In genomic region chr19:54154603-54155345, GRCh38 we compare ENCODE assay signal across 11 cellular contexts. TPM values are rescaled to one million over a fixed set of nuclear protein-coding genes. Genes with fewer than 3 reads are reported as not detected.
A peak's percentile ranks its signal among the peaks of the same experiment; 100 is the strongest.
DNase-seq lines count a peak whose midpoint lies in the region; ATAC-seq and TF ChIP-seq lines count a peak whose summit lies in the region.
"Had no signal": no experiment of that assay in that cellular context is flagged by ENCODE, and none has a peak within 500 bp of the region (broad histone marks: within the 10 kb centered on the region; RNA-seq: fewer than 3 reads in every experiment).

No MANE protein-coding gene starts in this region.

- no peak overlapping the region for H2BK20ac ChIP-seq in H9 (ENCODE audit: low read depth, low read length, poor library complexity, severe bottlenecking)

- H2BK15ac ChIP-seq in H9 (ENCODE audit: low read depth, low read length): no peak overlapping the region

- H3K36me3 Mint-ChIP-seq in activated CD8-positive, alpha-beta T cell treated with anti-CD3 and anti-CD28 coated beads, Interleukin-2, amount 10 ng/mL, durations not matched to agents 7 days and 5 days (ENCODE audit: low read depth): peaks cover 72% of the 10 kb centered on the region
- H3K36me3 Mint-ChIP-seq in H9 (ENCODE audit: insufficient read depth in 1 of 3, low read depth in 3 of 3): peaks cover 41 to 75% (median 74%) of the 10 kb centered on the region in 3 experiments

- no peak overlapping the region for H4K91ac ChIP-seq in H9 (ENCODE audit: insufficient read length, low read depth, low read length)

- H3K79me2 ChIP-seq in fibroblast of lung (ENCODE audit: control insufficient read depth, insufficient read depth, low read length) (peaks cover 8% of the 10 kb centered on the region), H9 (ENCODE audit: insufficient read depth, low read length) (no peaks in the 10 kb centered on the region; the same call in 1 of the 2 replicates)

- no peak overlapping the region for H3K14ac ChIP-seq in H9 (ENCODE audit: insufficient read depth, low read length)

- no peak overlapping the region for H3K56ac ChIP-seq in H9 (ENCODE audit: insufficient read length, low read depth, low read length)

- no peak overlapping the region for H3K4ac ChIP-seq in H9 (ENCODE audit: low read depth, low read length)

- no peak overlapping the region for H3K18ac ChIP-seq in H9 (ENCODE audit: insufficient read length, low read depth, low read length)

- CTCF ChIA-PET in activated CD8-positive, alpha-beta T cell treated with anti-CD3 and anti-CD28 coated beads, Interleukin-2, amount 10 ng/mL, durations not matched to agents 7 days and 5 days (lab: Charles Lee): interaction anchor here (0.6 kb wide), 1 partner anchor 18 kb away, joined by 3 read pairs; the partner anchor contains the start of gene CNOT3

- no peaks in the 10 kb centered on the region for H3K27me3 ChIP-seq in fibroblast of lung (ENCODE audit: control insufficient read depth, insufficient read depth, low read length)
- no peaks in the 10 kb centered on the region for H3K27me3 ChIP-seq in H9 (ENCODE audit: insufficient read depth, low read length)
- H3K27me3 ChIP-seq: Peyer's patch had no signal

- H3K79me1 ChIP-seq in H9 (ENCODE audit: insufficient read depth, low read depth, low read length, poor library complexity, severe bottlenecking): no peaks in the 10 kb centered on the region

- H3T11ph ChIP-seq in H9 (ENCODE audit: low read length): no peak overlapping the region

- H3K4me1 Mint-ChIP-seq in activated CD8-positive, alpha-beta T cell treated with anti-CD3 and anti-CD28 coated beads, Interleukin-2, amount 10 ng/mL, durations not matched to agents 7 days and 5 days (ENCODE audit: low read depth): peaks cover 43% of the 10 kb centered on the region
- peaks cover 4 to 5% of the 10 kb centered on the region in 2 experiments; a peak in 3 of 4 replicates for H3K4me1 Mint-ChIP-seq in H9

- POLR2A ChIA-PET in activated CD8-positive, alpha-beta T cell treated with anti-CD3 and anti-CD28 coated beads, Interleukin-2, amount 10 ng/mL, durations not matched to agents 7 days and 5 days (lab: Charles Lee): no interaction called here

- peak overlapping the region; percentile 18 for H3K4me3 Mint-ChIP-seq in activated CD8-positive, alpha-beta T cell treated with anti-CD3 and anti-CD28 coated beads, Interleukin-2, amount 10 ng/mL, durations not matched to agents 7 days and 5 days
- peak overlapping the region in 1 of 2 experiments; percentile 7; a peak in 1 of 5 replicates for H3K4me3 Mint-ChIP-seq in H9

- no peak overlapping the region for H2BK120ac ChIP-seq in H9 (ENCODE audit: low read depth, low read length, poor library complexity, severe bottlenecking)

- no peaks in the 10 kb centered on the region for H3K27me3 Mint-ChIP-seq in activated CD8-positive, alpha-beta T cell treated with anti-CD3 and anti-CD28 coated beads, Interleukin-2, amount 10 ng/mL, durations not matched to agents 7 days and 5 days (ENCODE audit: low read depth)
- peaks cover 2% of the 10 kb centered on the region; the same call in 1 of the 2 replicates for H3K27me3 Mint-ChIP-seq in H9 (ENCODE audit: low read depth)

- peaks cover 22% of the 10 kb centered on the region for H3K4me1 ChIP-seq in fibroblast of lung (ENCODE audit: control insufficient read depth, extremely low read depth, insufficient read depth, low read length)
- no peaks in the 10 kb centered on the region for H3K4me1 ChIP-seq in H9 (ENCODE audit: insufficient read depth, low read length)

- H2AK5ac ChIP-seq in H9 (ENCODE audit: insufficient read length, low read length): no peak overlapping the region

- no peak for ATAC-seq in activated CD8-positive, alpha-beta T cell treated with anti-CD3 and anti-CD28 coated beads, Interleukin-2, amount 10 ng/mL, durations not matched to agents 7 days and 5 days
- ATAC-seq in GM21737 (IDR thresholded peaks at IDR 0.05; ENCODE audit: unreplicated experiment) (no peak), GM19351 (IDR thresholded peaks at IDR 0.05; ENCODE audit: unreplicated experiment) (no peak)

- H3K4me2 ChIP-seq in fibroblast of lung (ENCODE audit: extremely low read depth, insufficient read depth, low read length): no peak overlapping the region
- H3K4me2 ChIP-seq in H9 (ENCODE audit: insufficient read depth, insufficient read length, low read length): no peak overlapping the region

- WGBS in H9 (ENCODE audit: extremely low coverage, insufficient read length, low lambda C conversion rate): no CpG with 5 or more reads among the region's 18 CpGs

- H3K27ac Mint-ChIP-seq in activated CD8-positive, alpha-beta T cell treated with anti-CD3 and anti-CD28 coated beads, Interleukin-2, amount 10 ng/mL, durations not matched to agents 7 days and 5 days: peak overlapping the region; percentile 92
- peak overlapping the region in 1 of 3 experiments; percentile 73; a peak in 2 of 7 replicates for H3K27ac Mint-ChIP-seq in H9

- H2AFZ ChIP-seq in fibroblast of lung (ENCODE audit: low read length) (no peak overlapping the region), H9 (ENCODE audit: low read length) (no peak overlapping the region)

- H3K36me3 ChIP-seq in fibroblast of lung (ENCODE audit: control insufficient read depth, insufficient read depth, low read length): peaks cover 47% of the 10 kb centered on the region

- H3K9ac ChIP-seq in fibroblast of lung (ENCODE audit: insufficient read depth, low read length): no peak overlapping the region
- no peak overlapping the region for H3K9ac ChIP-seq in H9 (ENCODE audit: extremely low read depth, insufficient read length, low read length)

- H3K9me3 ChIP-seq in fibroblast of lung (ENCODE audit: control insufficient read depth, insufficient read depth, low read depth, low read length) (no peaks in the 10 kb centered on the region), H9 (ENCODE audit: control insufficient read depth, low read depth, low read length) (no peaks in the 10 kb centered on the region)
- H3K9me3 ChIP-seq: Peyer's patch had no signal

- H3K4me3 ChIP-seq in fibroblast of lung (replicated peaks in 1 of 4; ENCODE audit: control extremely low read depth in 1 of 4, insufficient read depth in 1 of 4, low read depth in 3 of 4, low read length in 4 of 4): no peak overlapping the region
- H3K4me3 ChIP-seq: Peyer's patch had no signal

- DNase-seq in AG08395 (ENCODE audit: low spot score) (peak; percentile 73), GM03348 (ENCODE audit: low spot score) (peak; percentile 27), fibroblast of lung (ENCODE audit: low read depth in 2 of 2) (peak in 1 of 2 donors; percentile 67), H9 (no peak), SKM-1 (lab: John Stamatoyannopoulos, UW; ENCODE audit: unreplicated experiment) (no peak)
- DNase-seq in activated CD8-positive, alpha-beta T cell treated with anti-CD3 and anti-CD28 coated beads, Interleukin-2, amount 10 ng/mL, durations not matched to agents 7 days and 5 days: peak; percentile 75
- DNase-seq: DMS 273 treated with DMSO at 0.1 percent for 48 hours, KBM-7, Peyer's patch had no signal

- TF ChIP-seq CTCF in fibroblast of lung (conservative IDR thresholded peaks at IDR 0.05 in 1 of 2, IDR thresholded peaks at IDR 0.05 in 1 of 2; ENCODE audit: low read depth in 1 of 2, low read length in 2 of 2) (no peak), H9 (conservative IDR thresholded peaks at IDR 0.05) (no peak)

- H3K23ac ChIP-seq in H9 (ENCODE audit: insufficient read length, low read depth, low read length): no peak overlapping the region

- peaks cover 3% of the 10 kb centered on the region for H3K23me2 ChIP-seq in H9 (ENCODE audit: insufficient read length, low read depth, low read length, poor library complexity, severe bottlenecking)

- H3K27ac ChIP-seq in fibroblast of lung (ENCODE audit: insufficient read depth, low read length): peak overlapping the region; percentile 44
- H3K27ac ChIP-seq in H9 (ENCODE audit: insufficient read length, low read depth, low read length): no peak overlapping the region
- H3K27ac ChIP-seq: Peyer's patch had no signal

- no peaks in the 10 kb centered on the region for H4K20me1 ChIP-seq in fibroblast of lung (ENCODE audit: control insufficient read depth, extremely low read depth, insufficient read depth, low read length)
- H4K20me1 ChIP-seq in H9 (ENCODE audit: control insufficient read depth, insufficient read depth, insufficient read length): no peaks in the 10 kb centered on the region

- no peak overlapping the region for H2BK12ac ChIP-seq in H9 (ENCODE audit: insufficient read length, low read depth, low read length)

- H4K5ac ChIP-seq in H9 (ENCODE audit: insufficient read length, low read depth, low read length): no peak overlapping the region

- no peak overlapping the region for H2BK5ac ChIP-seq in H9 (ENCODE audit: insufficient read length, low read length)

- no peak overlapping the region for H4K8ac ChIP-seq in H9 (replicated peaks; ENCODE audit: insufficient read length, low read depth, low read length)

- H3K9me3 Mint-ChIP-seq in activated CD8-positive, alpha-beta T cell treated with anti-CD3 and anti-CD28 coated beads, Interleukin-2, amount 10 ng/mL, durations not matched to agents 7 days and 5 days (ENCODE audit: insufficient read depth): no peaks in the 10 kb centered on the region
- H3K9me3 Mint-ChIP-seq in H9: no peaks in the 10 kb centered on the region; a peak in 1 of 5 replicates

RNA-seq across cellular contexts. Expression of gene LENG1, which starts 4.7 kb away (rescaled TPM):
- total RNA-seq in activated CD8-positive, alpha-beta T cell treated with anti-CD3 and anti-CD28 coated beads, Interleukin-2, amount 10 ng/mL, durations not matched to agents 7 days and 5 days: 1 to 10 TPM; 6.6 to 7.5 TPM
- 6.7 and 7.3 TPM in 2 replicates for total RNA-seq in fibroblast of lung
- 3.2 and 3.5 TPM in 2 replicates for polyA plus RNA-seq in fibroblast of lung
- 6.2 and 7.2 TPM in 2 replicates for polyA plus RNA-seq in fibroblast of lung (2012)
- not detected in 2 replicates for polyA minus RNA-seq in fibroblast of lung (ENCODE audit: low replicate concordance)
- 5.4 and 7.1 TPM in 2 replicates for total RNA-seq in H9 (2021)

RNA-seq across cellular contexts. Expression of gene CNOT3, which starts 17.2 kb away (rescaled TPM):
- total RNA-seq in activated CD8-positive, alpha-beta T cell treated with anti-CD3 and anti-CD28 coated beads, Interleukin-2, amount 10 ng/mL, durations not matched to agents 7 days and 5 days: 10 to 100 TPM; 55.1 to 58.4 TPM
- total RNA-seq in fibroblast of lung (6.2 and 10.4 TPM in 2 replicates), H9 (2021) (91.2 and 95.0 TPM in 2 replicates)
- 10.7 and 19.5 TPM in 2 replicates for polyA plus RNA-seq in fibroblast of lung
- 26.7 and 41.6 TPM in 2 replicates for polyA plus RNA-seq in fibroblast of lung (2012)
- polyA minus RNA-seq in fibroblast of lung (ENCODE audit: low replicate concordance): 62.9 and 74.0 TPM in 2 replicates

RNA-seq across cellular contexts. Expression of gene TMC4, which starts 18.2 kb away (rescaled TPM):
- total RNA-seq in activated CD8-positive, alpha-beta T cell treated with anti-CD3 and anti-CD28 coated beads, Interleukin-2, amount 10 ng/mL, durations not matched to agents 7 days and 5 days: under 1 TPM; 0.55 to 0.76 TPM
- total RNA-seq in fibroblast of lung: 0.26 and 0.33 TPM in 2 replicates
- polyA plus RNA-seq in fibroblast of lung: 0.25 and 0.59 TPM in 2 replicates
- polyA plus RNA-seq in fibroblast of lung (2012): 0.58 and 1.7 TPM in 2 replicates
- polyA minus RNA-seq in fibroblast of lung (ENCODE audit: low replicate concordance): 0.43 TPM in 1 of 2 replicates, not detected in the other
- total RNA-seq in H9 (2021): 12.2 and 12.7 TPM in 2 replicates

RNA-seq across cellular contexts. Expression of gene MBOAT7, which starts 34.6 kb away (rescaled TPM):
- total RNA-seq in activated CD8-positive, alpha-beta T cell treated with anti-CD3 and anti-CD28 coated beads, Interleukin-2, amount 10 ng/mL, durations not matched to agents 7 days and 5 days: 10 to 100 TPM; 56.9 to 58.8 TPM
- total RNA-seq in fibroblast of lung: 25.2 and 41.1 TPM in 2 replicates
- polyA plus RNA-seq in fibroblast of lung: 28.6 and 42.0 TPM in 2 replicates
- polyA plus RNA-seq in fibroblast of lung (2012): 80.8 and 130 TPM in 2 replicates
- 79.6 and 123 TPM in 2 replicates for polyA minus RNA-seq in fibroblast of lung (ENCODE audit: low replicate concordance)
- 100 and 103 TPM in 2 replicates for total RNA-seq in H9 (2021)

RNA-seq across cellular contexts. Expression of gene TSEN34, which starts 36.3 kb away (rescaled TPM):
- total RNA-seq in activated CD8-positive, alpha-beta T cell treated with anti-CD3 and anti-CD28 coated beads, Interleukin-2, amount 10 ng/mL, durations not matched to agents 7 days and 5 days: 10 to 100 TPM; 11.2 to 11.9 TPM
- 57.8 and 61.6 TPM in 2 replicates for total RNA-seq in fibroblast of lung
- 22.5 and 30.5 TPM in 2 replicates for polyA plus RNA-seq in fibroblast of lung
- 35.7 and 54.4 TPM in 2 replicates for polyA plus RNA-seq in fibroblast of lung (2012)
- polyA minus RNA-seq in fibroblast of lung (ENCODE audit: low replicate concordance): 51.2 and 71.5 TPM in 2 replicates
- 28.3 and 29.0 TPM in 2 replicates for total RNA-seq in H9 (2021)

Comparison
In these comparisons a context has a peak if more than half of its experiments do, and no peak if none do; other contexts are left out.
1. DNase-seq: peak in AG08395 (single experiment), GM03348 (single experiment) and activated CD8-positive, alpha-beta T cell treated with anti-CD3 and anti-CD28 coated beads, Interleukin-2, amount 10 ng/mL, durations not matched to agents 7 days and 5 days (single experiment); none in H9 (single experiment) and SKM-1 (single experiment).